In genomic region chr19:11168568-11168967, GRCh38 we compare ENCODE assay signal across 11 cellular contexts. TPM values are rescaled to one million over a fixed set of nuclear protein-coding genes. Genes with fewer than 3 reads are reported as not detected.
A peak's percentile ranks its signal among the peaks of the same experiment; 100 is the strongest.
DNase-seq lines count a peak whose midpoint lies in the region; ATAC-seq and TF ChIP-seq lines count a peak whose summit lies in the region.
"Had no signal": no experiment of that assay in that cellular context is flagged by ENCODE, and none has a peak within 500 bp of the region (broad histone marks: within the 10 kb centered on the region; RNA-seq: fewer than 3 reads in every experiment).

No MANE protein-coding gene starts in this region.

- TF ChIP-seq CTCF in RWPE2 (IDR thresholded peaks at IDR 0.05; ENCODE audit: poor library complexity, severe bottlenecking) (no peak), esophagus muscularis mucosa (IDR thresholded peaks at IDR 0.05) (no peak), retinal pigment epithelial cell (conservative IDR thresholded peaks at IDR 0.05; ENCODE audit: low read depth, low read length) (no peak)

- H3K27ac ChIP-seq in RWPE2 (ENCODE audit: poor library complexity, severe bottlenecking) (peak overlapping the region; percentile 90), esophagus muscularis mucosa (replicated peaks in 1 of 4) (peak overlapping the region; percentile 82 to 92 (median 92))

- TF ChIP-seq EP300 in esophagus muscularis mucosa (IDR thresholded peaks at IDR 0.05) = no peak

- DNase-seq in EH (ENCODE audit: low read depth) (peak; percentile 99), RWPE2 (ENCODE audit: low spot score) (no peak), esophagus muscularis mucosa (ENCODE audit: extremely low spot score) (no peak), retinal pigment epithelial cell (ENCODE audit: low read depth) (peak; percentile 66), NCI-H774 (lab: John Stamatoyannopoulos, UW) (no peak), iPS-NIHi7 (ENCODE audit: extremely low spot score) (no peak)
- DNase-seq in stimulated activated CD4-positive, alpha-beta T cell treated with anti-CD3 and anti-CD28 coated beads, Interleukin-4, amount 100 ng/mL, for 4 hours = no peak
- DNase-seq: activated effector memory CD4-positive, alpha-beta T cell treated with Interleukin-2 at 50 U/mL for 16 hours; NK-92 treated with Interleukin-12 subunit alpha and Interleukin-12 subunit beta, amount 100 ng/mL, for 24 hours had no signal

- intact Hi-C loops in esophagus muscularis mucosa (cut with DNase I) = no loop called here

- 43% methylated on average over 7 of the region's 7 CpGs for WGBS in esophagus muscularis mucosa

- H3K27me3 ChIP-seq in RWPE2 (ENCODE audit: insufficient read depth, poor library complexity, severe bottlenecking) (no peaks in the 10 kb centered on the region), esophagus muscularis mucosa (no peaks in the 10 kb centered on the region)
- H3K27me3 ChIP-seq: tibial nerve had no signal

- H3K4me3 ChIP-seq in RWPE2 (ENCODE audit: severe bottlenecking) (no peak overlapping the region), esophagus muscularis mucosa (no peak overlapping the region), retinal pigment epithelial cell (ENCODE audit: low read length) (no peak overlapping the region)
- H3K4me3 ChIP-seq: tibial nerve had no signal

- H3K9me3 ChIP-seq in RWPE2 (ENCODE audit: severe bottlenecking) = no peaks in the 10 kb centered on the region
- H3K9me3 ChIP-seq in esophagus muscularis mucosa = no peaks in the 10 kb centered on the region
- H3K9me3 ChIP-seq: tibial nerve had no signal

- no peak for TF ChIP-seq POLR2A in esophagus muscularis mucosa (IDR thresholded peaks at IDR 0.05; ENCODE audit: low read depth)

- peaks cover 11% of the 10 kb centered on the region for H3K4me1 ChIP-seq in RWPE2 (ENCODE audit: insufficient read depth, poor library complexity, severe bottlenecking)
- peaks cover 43 to 97% (median 95%) of the 10 kb centered on the region in 4 donors for H3K4me1 ChIP-seq in esophagus muscularis mucosa

- ATAC-seq in RWPE2 (ENCODE audit: low read depth) (peak; percentile 97), GM21576 (IDR thresholded peaks at IDR 0.05; ENCODE audit: unreplicated experiment) (no peak)

- H3K36me3 ChIP-seq in RWPE2 (ENCODE audit: low read depth) (peaks cover 67% of the 10 kb centered on the region), esophagus muscularis mucosa (peaks cover 51 to 86% (median 80%) of the 10 kb centered on the region in 4 donors)

RNA-seq across cellular contexts. Expression of gene SPC24, which starts 13.0 kb away (rescaled TPM):
- 1 to 10 TPM; 1.4 to 6.6 (median 3.4) TPM for total RNA-seq in esophagus muscularis mucosa

RNA-seq across cellular contexts. Expression of gene KANK2, which starts 28.8 kb away (rescaled TPM):
- total RNA-seq in esophagus muscularis mucosa = 1,000 to 10,000 TPM; 1,125 to 1,746 (median 1,157) TPM

Comparison
In these comparisons a context has a peak if more than half of its experiments do, and no peak if none do; other contexts are left out.
1. DNase-seq: peak in EH (single experiment) and retinal pigment epithelial cell (single experiment); none in RWPE2 (single experiment), esophagus muscularis mucosa (single experiment), stimulated activated CD4-positive, alpha-beta T cell treated with anti-CD3 and anti-CD28 coated beads, Interleukin-4, amount 100 ng/mL, for 4 hours (0 of 2), NCI-H774 (single experiment) and iPS-NIHi7 (single experiment).